In the genomic region with DNA sequence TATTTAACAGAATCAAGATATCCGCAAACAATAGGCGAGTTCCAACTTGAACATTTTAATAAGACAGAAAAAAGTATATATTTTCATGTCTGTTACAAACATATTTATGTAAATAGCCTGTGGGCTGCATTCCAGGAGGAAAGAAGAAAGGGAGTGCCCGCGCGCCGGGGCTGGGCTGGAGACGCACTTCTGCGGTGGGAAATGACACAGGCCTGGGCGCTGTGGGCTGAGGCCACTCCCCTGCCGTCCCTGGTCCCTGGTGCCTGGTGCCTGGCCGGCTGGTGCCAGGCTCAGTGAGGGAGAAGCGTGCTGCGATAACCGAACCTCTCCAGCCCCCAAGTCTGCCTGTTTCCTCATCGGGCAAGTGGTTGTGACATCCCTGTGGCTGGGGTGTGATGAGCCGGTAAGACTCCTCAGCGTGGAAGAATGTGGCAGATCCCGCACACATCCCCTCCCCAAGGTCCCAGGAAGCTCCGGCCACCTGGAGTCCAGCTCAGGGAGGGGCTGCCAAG, we compare ENCODE assay signal across 9 cellular contexts.
DNase-seq lines count a peak whose midpoint lies in the region; ATAC-seq and TF ChIP-seq lines count a peak whose summit lies in the region.
"Had no signal": no experiment of that assay in that cellular context is flagged by ENCODE, and none has a peak within 500 bp of the region (broad histone marks: within the 10 kb centered on the region; RNA-seq: fewer than 3 reads in every experiment).

No MANE protein-coding gene starts in this region.

- peak overlapping the region; percentile 64 for H3K27ac Mint-ChIP-seq in central memory CD8-positive, alpha-beta T cell (ENCODE audit: low read depth)

- DNase-seq in A673 (ENCODE audit: low spot score) (peak; percentile 62), NCI-H1092 (lab: John Stamatoyannopoulos, UW) (peak; percentile 17), NCI-H2196 treated with DMSO at 0.1 percent for 48 hours (lab: John Stamatoyannopoulos, UW; ENCODE audit: unreplicated experiment) (no peak)
- no peak for DNase-seq in central memory CD8-positive, alpha-beta T cell (ENCODE audit: low spot score in 2 of 2)
- DNase-seq: activated CD4-positive, alpha-beta T cell treated with anti-CD3 and anti-CD28 coated beads for 48 hours had no signal

- intact Hi-C loops in A673 (cut with micrococcal nuclease; ENCODE audit: unreplicated experiment) = no loop called here

- POLR2A ChIA-PET in A673 (lab: Charles Lee; ENCODE audit: low non-redundant PET) = no interaction called here

- no peaks in the 10 kb centered on the region for H3K9me3 Mint-ChIP-seq in central memory CD8-positive, alpha-beta T cell

- H3K27ac ChIP-seq in A673 (ENCODE audit: low read depth, low read length, poor library complexity, severe bottlenecking) = peak overlapping the region; percentile 78

- no peak for ATAC-seq in central memory CD8-positive, alpha-beta T cell (replicated peaks; ENCODE audit: extremely low read depth, poor library complexity, severe bottlenecking)
- ATAC-seq in GM21447 (IDR thresholded peaks at IDR 0.05; ENCODE audit: unreplicated experiment) (no peak), HG02678 (IDR thresholded peaks at IDR 0.05; ENCODE audit: unreplicated experiment) (no peak), GM18520 (IDR thresholded peaks at IDR 0.05; ENCODE audit: unreplicated experiment) (no peak)

- no peaks in the 10 kb centered on the region for H3K27me3 ChIP-seq in A673 (replicated peaks; ENCODE audit: insufficient read depth, low read depth, low read length, poor library complexity)
- H3K27me3 ChIP-seq in mucosa of stomach (ENCODE audit: control insufficient read depth, insufficient read depth, low read length) = no peaks in the 10 kb centered on the region

- no peaks in the 10 kb centered on the region for H3K9me3 ChIP-seq in A673 (ENCODE audit: low read depth, low read length, poor library complexity, severe bottlenecking)
- H3K9me3 ChIP-seq in mucosa of stomach (ENCODE audit: control insufficient read depth, low read length) = no peaks in the 10 kb centered on the region

- H3K36me3 ChIP-seq in A673 (ENCODE audit: insufficient read depth, low read length, poor library complexity, severe bottlenecking) (no peaks in the 10 kb centered on the region), mucosa of stomach (ENCODE audit: control insufficient read depth, insufficient read depth, low read length) (no peaks in the 10 kb centered on the region)

- H3K4me3 ChIP-seq in A673 (ENCODE audit: low read depth, low read length, poor library complexity, severe bottlenecking) = no peak overlapping the region
- no peak overlapping the region for H3K4me3 ChIP-seq in mucosa of stomach (ENCODE audit: low read length)

- no peaks in the 10 kb centered on the region for H3K27me3 Mint-ChIP-seq in central memory CD8-positive, alpha-beta T cell

- CTCF ChIA-PET in A673 (lab: Charles Lee) = no interaction called here

- H3K4me3 Mint-ChIP-seq in central memory CD8-positive, alpha-beta T cell = no peak overlapping the region

- H3K4me1 Mint-ChIP-seq in central memory CD8-positive, alpha-beta T cell = no peaks in the 10 kb centered on the region

- H3K9ac ChIP-seq in mucosa of stomach (ENCODE audit: low read length) = peak overlapping the region; percentile 33

- no peak for TF ChIP-seq CTCF in A673 (conservative IDR thresholded peaks at IDR 0.05; ENCODE audit: low read depth, low read length)

- no TSS peak for BruUV-seq in A673 (replicated peaks; lab: Mats Ljungman, UMichigan)

- H3K36me3 Mint-ChIP-seq in central memory CD8-positive, alpha-beta T cell (ENCODE audit: insufficient read depth) = peaks cover 5% of the 10 kb centered on the region

- H3K4me1 ChIP-seq in A673 (ENCODE audit: insufficient read depth, low read length, poor library complexity, severe bottlenecking) (peaks cover 32% of the 10 kb centered on the region), mucosa of stomach (ENCODE audit: control insufficient read depth, insufficient read depth, low read length) (peaks cover 36% of the 10 kb centered on the region)

Comparison
In these comparisons a context has a peak if more than half of its experiments do, and no peak if none do; other contexts are left out.
1. DNase-seq: peak in A673 (single experiment) and NCI-H1092 (single experiment); none in central memory CD8-positive, alpha-beta T cell (0 of 2) and NCI-H2196 treated with DMSO at 0.1 percent for 48 hours (single experiment).